Comparison of ENCODE assay signal across 15 cellular contexts in the genomic region with DNA sequence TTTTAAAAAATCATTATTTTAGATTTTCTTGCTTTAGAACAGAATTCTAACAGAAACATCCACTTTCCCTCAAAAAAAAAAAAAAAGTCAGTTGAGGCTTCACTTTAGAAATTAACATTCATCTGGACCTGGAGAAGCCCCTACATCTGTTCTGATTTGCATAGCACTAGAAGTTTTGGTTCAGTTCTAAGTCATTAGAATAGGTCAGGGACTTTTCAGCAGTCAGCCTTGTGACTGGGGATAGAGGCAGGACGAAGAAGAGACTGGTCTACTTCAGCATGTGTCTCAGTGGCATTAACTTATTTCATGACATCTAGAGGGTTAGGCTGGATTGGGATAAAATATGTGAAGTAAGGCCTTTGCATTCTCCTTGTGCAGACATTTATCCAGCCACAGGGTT.
A peak's percentile ranks its signal among the peaks of the same experiment; 100 is the strongest.
DNase-seq lines count a peak whose midpoint lies in the region; ATAC-seq and TF ChIP-seq lines count a peak whose summit lies in the region.
"Had no signal": no experiment of that assay in that cellular context is flagged by ENCODE, and none has a peak within 500 bp of the region (broad histone marks: within the 10 kb centered on the region; RNA-seq: fewer than 3 reads in every experiment).

No MANE protein-coding gene starts in this region.

- ATAC-seq in GM19023 (IDR thresholded peaks at IDR 0.05; ENCODE audit: unreplicated experiment) (peak; percentile 99), GM21576 (IDR thresholded peaks at IDR 0.05; ENCODE audit: unreplicated experiment) (peak; percentile 90), HG03060 (IDR thresholded peaks at IDR 0.05; ENCODE audit: low read depth, unreplicated experiment) (peak; percentile 87), PC-3 (no peak)
- ATAC-seq: activated T-cell treated with anti-CD3 and anti-CD28 coated beads, Interleukin-2, amount 50 U/mL, for 72 hours; psoas muscle had no signal

- TF ChIP-seq CTCF in PC-3 (conservative IDR thresholded peaks at IDR 0.05; ENCODE audit: low read depth, low read length) (no peak), stomach (IDR thresholded peaks at IDR 0.05) (no peak), prostate gland (IDR thresholded peaks at IDR 0.05) (no peak), right atrium auricular region (IDR thresholded peaks at IDR 0.05) (no peak)

- no peaks in the 10 kb centered on the region for H3K79me2 ChIP-seq in PC-3 (ENCODE audit: low read length)

- peaks cover 10% of the 10 kb centered on the region for H3F3A ChIP-seq in PC-3 (ENCODE audit: low read length, unreplicated experiment)

- no peaks in the 10 kb centered on the region for H3K4me1 Mint-ChIP-seq in immature natural killer cell

- H3K27me3 Mint-ChIP-seq in immature natural killer cell (ENCODE audit: low read depth in 3 of 3) = peaks cover 0 to 3% (median 2%) of the 10 kb centered on the region in 3 donors

- no peak overlapping the region for H3K27ac Mint-ChIP-seq in immature natural killer cell
- H3K27ac Mint-ChIP-seq: activated T-cell treated with anti-CD3 and anti-CD28 coated beads, Interleukin-2, amount 50 U/mL, for 72 hours had no signal

- no peak overlapping the region for H3K4me3 Mint-ChIP-seq in immature natural killer cell
- H3K4me3 Mint-ChIP-seq: activated T-cell treated with anti-CD3 and anti-CD28 coated beads, Interleukin-2, amount 50 U/mL, for 72 hours had no signal

- no peak for TF ChIP-seq EP300 in stomach (IDR thresholded peaks at IDR 0.05)

- H3K36me3 Mint-ChIP-seq in immature natural killer cell = no peaks in the 10 kb centered on the region

- H4K20me1 ChIP-seq in PC-3 (ENCODE audit: low read length) = no peaks in the 10 kb centered on the region
- H4K20me1 ChIP-seq: BLaER1 treated with 17β-estradiol and CSF1 and Interleukin-3, amounts not matched to agents 10 nM and 100 nM had no signal

- H3K4me1 ChIP-seq in PC-3 (ENCODE audit: insufficient read depth, low read length) (peaks cover 41% of the 10 kb centered on the region), stomach (no peaks in the 10 kb centered on the region), prostate gland (replicated peaks) (no peaks in the 10 kb centered on the region), right atrium auricular region (no peaks in the 10 kb centered on the region)
- H3K4me1 ChIP-seq: BLaER1 treated with 17β-estradiol and CSF1 and Interleukin-3, amounts not matched to agents 10 nM and 100 nM; psoas muscle had no signal

- no peak for DNase-seq in PC-3
- DNase-seq in stomach = no peak
- DNase-seq in immature natural killer cell = no peak
- DNase-seq in prostate gland (ENCODE audit: low spot score) = no peak
- no peak for DNase-seq in right atrium auricular region (ENCODE audit: low spot score)
- DNase-seq: activated CD4-positive, alpha-beta T cell treated with anti-CD3 and anti-CD28 coated beads for 1 hour; activated T-cell treated with anti-CD3 and anti-CD28 coated beads, Interleukin-2, amount 50 U/mL, for 72 hours; aorta; NCI-H1417; psoas muscle; stimulated activated CD4-positive, alpha-beta T cell treated with anti-CD3 and anti-CD28 coated beads, Interleukin-2, amount 100 ng/mL, for 48 hours had no signal

- H3K9me2 ChIP-seq in PC-3 (replicated peaks; ENCODE audit: low read length) = no peaks in the 10 kb centered on the region

- CTCF ChIA-PET in PC-3 (lab: Charles Lee) = interaction anchor here (0.7 kb wide), 1 partner anchor 43 kb away, joined by 9 read pairs; no protein-coding TSS in a partner anchor

- peak overlapping the region; percentile 93 for H3K27ac ChIP-seq in PC-3 (ENCODE audit: low read length)
- no peak overlapping the region for H3K27ac ChIP-seq in stomach
- H3K27ac ChIP-seq in prostate gland = no peak overlapping the region
- H3K27ac ChIP-seq in right atrium auricular region = no peak overlapping the region
- H3K27ac ChIP-seq: BLaER1 treated with 17β-estradiol and CSF1 and Interleukin-3, amounts not matched to agents 10 nM and 100 nM; psoas muscle had no signal

- no peaks in the 10 kb centered on the region for H3K9me3 ChIP-seq in PC-3 (ENCODE audit: low read length)
- no peaks in the 10 kb centered on the region for H3K9me3 ChIP-seq in stomach
- no peaks in the 10 kb centered on the region for H3K9me3 ChIP-seq in prostate gland
- H3K9me3 ChIP-seq in right atrium auricular region = no peaks in the 10 kb centered on the region
- H3K9me3 ChIP-seq: psoas muscle had no signal

- H3K27me3 ChIP-seq in PC-3 (ENCODE audit: low read length) = no peaks in the 10 kb centered on the region
- no peaks in the 10 kb centered on the region for H3K27me3 ChIP-seq in stomach
- no peaks in the 10 kb centered on the region for H3K27me3 ChIP-seq in prostate gland (replicated peaks; ENCODE audit: insufficient read depth)
- no peaks in the 10 kb centered on the region for H3K27me3 ChIP-seq in right atrium auricular region
- H3K27me3 ChIP-seq: BLaER1 treated with 17β-estradiol and CSF1 and Interleukin-3, amounts not matched to agents 10 nM and 100 nM had no signal

- no TSS peak for BruUV-seq in PC-3 (replicated peaks; lab: Mats Ljungman, UMichigan)

- no peak overlapping the region for H2AFZ ChIP-seq in PC-3 (ENCODE audit: low read length)

- intact Hi-C loops in PC-3 (cut with micrococcal nuclease) = loop anchor here (2.0 kb wide), 1 partner anchor 1048 kb away; no protein-coding TSS in a partner anchor
- intact Hi-C loops in stomach (cut with DNase I; ENCODE audit: low total_unique reads) = no loop called here
- intact Hi-C loops in prostate gland (cut with DNase I) = no loop called here

- POLR2A ChIA-PET in PC-3 (lab: Charles Lee; ENCODE audit: unreplicated experiment) = no interaction called here

- WGBS in stomach, 5 donors = 60 to 86% (median 84%) methylated on average over 1 of the region's 1 CpG
- WGBS in prostate gland = 38% methylated on average over 1 of the region's 1 CpG

- H3K4me3 ChIP-seq in PC-3 (ENCODE audit: low read length) (no peak overlapping the region), stomach (no peak overlapping the region), prostate gland (no peak overlapping the region), right atrium auricular region (no peak overlapping the region)
- H3K4me3 ChIP-seq: BLaER1 treated with 17β-estradiol and CSF1 and Interleukin-3, amounts not matched to agents 10 nM and 100 nM; psoas muscle had no signal

- TF ChIP-seq POLR2A in stomach (IDR thresholded peaks at IDR 0.05) (no peak), prostate gland (IDR thresholded peaks at IDR 0.05) (no peak)

- no peaks in the 10 kb centered on the region for H3K36me3 ChIP-seq in PC-3 (ENCODE audit: low read depth, low read length)
- no peaks in the 10 kb centered on the region for H3K36me3 ChIP-seq in stomach
- H3K36me3 ChIP-seq in prostate gland = no peaks in the 10 kb centered on the region
- no peaks in the 10 kb centered on the region for H3K36me3 ChIP-seq in right atrium auricular region
- H3K36me3 ChIP-seq: BLaER1 treated with 17β-estradiol and CSF1 and Interleukin-3, amounts not matched to agents 10 nM and 100 nM had no signal

- no peaks in the 10 kb centered on the region for H3K9me3 Mint-ChIP-seq in immature natural killer cell
- H3K9me3 Mint-ChIP-seq: activated T-cell treated with anti-CD3 and anti-CD28 coated beads, Interleukin-2, amount 50 U/mL, for 72 hours had no signal

- H3K4me2 ChIP-seq in PC-3 (ENCODE audit: low read length) = peak overlapping the region; percentile 32
- H3K4me2 ChIP-seq: BLaER1 treated with 17β-estradiol and CSF1 and Interleukin-3, amounts not matched to agents 10 nM and 100 nM had no signal

- peak overlapping the region; percentile 45 for H3K9ac ChIP-seq in PC-3 (ENCODE audit: low read length)
- H3K9ac ChIP-seq: BLaER1 treated with 17β-estradiol and CSF1 and Interleukin-3, amounts not matched to agents 10 nM and 100 nM had no signal
